12 cellular contexts compared by ENCODE assay signal in the genomic region with DNA sequence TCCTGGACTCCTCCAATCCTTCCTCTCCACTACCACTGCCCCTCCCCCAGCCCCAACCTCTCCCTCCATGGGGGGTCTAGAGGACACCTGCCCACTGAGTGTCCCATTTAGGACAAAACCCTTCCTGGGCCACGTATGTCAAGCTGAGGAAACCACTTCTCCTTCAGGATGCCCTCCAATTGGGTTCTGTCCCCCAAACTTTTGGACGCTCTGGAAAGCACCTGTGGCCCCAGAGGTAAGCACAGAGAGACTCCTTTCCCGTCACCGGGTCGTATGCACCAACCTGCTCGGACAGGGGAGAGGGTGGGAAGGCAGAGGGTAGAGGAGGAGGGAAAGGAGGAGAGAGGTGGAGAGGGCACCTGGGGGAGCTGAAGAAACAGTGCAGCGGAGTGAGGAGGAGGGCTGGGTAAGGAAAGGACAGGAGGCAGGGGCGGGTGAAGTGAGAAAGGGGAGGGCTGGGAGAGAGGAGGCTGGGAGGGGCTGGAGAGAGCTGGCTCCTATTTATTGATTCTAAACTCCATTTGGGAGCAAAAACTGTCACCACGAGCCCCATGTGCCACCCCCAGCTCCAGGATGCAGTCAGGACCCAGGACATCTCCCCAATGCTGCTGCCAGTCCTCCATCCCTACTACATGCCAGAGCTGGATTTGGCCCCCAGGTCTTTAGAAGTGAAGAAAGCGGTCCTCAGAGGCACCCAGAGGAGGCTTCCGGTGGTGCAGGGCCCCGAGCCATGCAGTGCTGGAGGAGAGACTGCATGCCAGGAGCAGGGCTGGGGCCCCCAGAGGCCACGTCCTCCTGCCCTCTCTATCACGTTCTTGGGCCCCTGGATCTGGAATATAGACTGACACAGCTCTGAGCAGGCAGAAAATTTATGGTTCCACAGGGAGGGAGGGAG. TPM values are rescaled to one million over a fixed set of nuclear protein-coding genes. Genes with fewer than 3 reads are reported as not detected.
DNase-seq lines count a peak whose midpoint lies in the region; ATAC-seq and TF ChIP-seq lines count a peak whose summit lies in the region.
"Had no signal": no experiment of that assay in that cellular context is flagged by ENCODE, and none has a peak within 500 bp of the region (broad histone marks: within the 10 kb centered on the region; RNA-seq: fewer than 3 reads in every experiment).

No MANE protein-coding gene starts in this region.

- peaks cover 6% of the 10 kb centered on the region; the same call in 1 of the 2 replicates for H3K4me1 ChIP-seq in ES-I3 (ENCODE audit: insufficient read depth, low read length)
- H3K4me1 ChIP-seq: breast epithelium had no signal

- CTCF ChIA-PET in activated B cell treated with CpG ODN at 0.5 μM for 24 hours (lab: Charles Lee), result no interaction called here

- H3K9me3 Mint-ChIP-seq in HFFc6, result no peaks in the 10 kb centered on the region
- no peaks in the 10 kb centered on the region for H3K9me3 Mint-ChIP-seq in activated B cell treated with CpG ODN at 0.5 μM for 24 hours
- H3K9me3 Mint-ChIP-seq in naive B cell, result no peaks in the 10 kb centered on the region
- no peaks in the 10 kb centered on the region for H3K9me3 Mint-ChIP-seq in activated CD4-positive, alpha-beta T cell treated with anti-CD3 and anti-CD28 coated beads, Interleukin-2, amount 10 ng/mL, durations not matched to agents 24 days and 14 days
- H3K9me3 Mint-ChIP-seq: activated CD4-positive, alpha-beta memory T cell treated with anti-CD3 and anti-CD28 coated beads, Interleukin-2, amount 10 ng/mL, durations not matched to agents 7 days and 5 days had no signal

- peak overlapping the region; percentile 45; the same call in 1 of the 2 replicates for H3K9ac ChIP-seq in ES-I3 (ENCODE audit: low read depth, low read length)

- H3K4me3 Mint-ChIP-seq in HFFc6 (no peak overlapping the region), activated B cell treated with CpG ODN at 0.5 μM for 24 hours (no peak overlapping the region), naive B cell (peak overlapping the region in 5 of 8 donors; percentile 30 to 60 (median 49))
- H3K4me3 Mint-ChIP-seq in activated CD4-positive, alpha-beta T cell treated with anti-CD3 and anti-CD28 coated beads, Interleukin-2, amount 10 ng/mL, durations not matched to agents 24 days and 14 days, result no peak overlapping the region
- H3K4me3 Mint-ChIP-seq: activated CD4-positive, alpha-beta memory T cell treated with anti-CD3 and anti-CD28 coated beads, Interleukin-2, amount 10 ng/mL, durations not matched to agents 7 days and 5 days had no signal

- POLR2A ChIA-PET in activated B cell treated with CpG ODN at 0.5 μM for 24 hours (lab: Charles Lee), result no interaction called here

- no peaks in the 10 kb centered on the region for H3K36me3 ChIP-seq in ES-I3 (ENCODE audit: insufficient read depth, low read length)
- H3K36me3 ChIP-seq: breast epithelium, neutrophil, Peyer's patch had no signal

- DNase-seq in HFFc6, result no peak
- no peak for DNase-seq in activated B cell treated with CpG ODN at 0.5 μM for 24 hours
- DNase-seq in naive B cell, result no peak
- DNase-seq in NCI-H146 treated with DMSO at 0.1 percent for 48 hours (lab: John Stamatoyannopoulos, UW; ENCODE audit: unreplicated experiment), result no peak
- no peak for DNase-seq in activated CD4-positive, alpha-beta T cell treated with anti-CD3 and anti-CD28 coated beads, Interleukin-2, amount 10 ng/mL, durations not matched to agents 24 days and 14 days
- DNase-seq: activated CD4-positive, alpha-beta memory T cell treated with anti-CD3 and anti-CD28 coated beads, Interleukin-2, amount 10 ng/mL, durations not matched to agents 7 days and 5 days; IMR-90; Peyer's patch had no signal

- TF ChIP-seq CTCF in HFFc6 (IDR thresholded peaks at IDR 0.05) (peak; percentile 27), activated B cell treated with CpG ODN at 0.5 μM for 24 hours (IDR thresholded peaks at IDR 0.05) (no peak)

- H3K36me3 Mint-ChIP-seq in HFFc6 (ENCODE audit: low read depth) (no peaks in the 10 kb centered on the region), activated B cell treated with CpG ODN at 0.5 μM for 24 hours (ENCODE audit: low read depth) (no peaks in the 10 kb centered on the region), naive B cell (no peaks in the 10 kb centered on the region)
- H3K36me3 Mint-ChIP-seq in activated CD4-positive, alpha-beta T cell treated with anti-CD3 and anti-CD28 coated beads, Interleukin-2, amount 10 ng/mL, durations not matched to agents 24 days and 14 days (ENCODE audit: low read depth), result no peaks in the 10 kb centered on the region

- no peaks in the 10 kb centered on the region for H3K9me3 ChIP-seq in ES-I3 (ENCODE audit: control insufficient read depth, insufficient read depth, low read length)
- H3K9me3 ChIP-seq: breast epithelium, neutrophil, Peyer's patch had no signal

- H3K27me3 Mint-ChIP-seq in HFFc6 (ENCODE audit: insufficient read depth), result peaks cover 44% of the 10 kb centered on the region
- peaks cover 30% of the 10 kb centered on the region for H3K27me3 Mint-ChIP-seq in activated B cell treated with CpG ODN at 0.5 μM for 24 hours
- peaks cover 16 to 51% (median 37%) of the 10 kb centered on the region in 3 donors for H3K27me3 Mint-ChIP-seq in naive B cell
- H3K27me3 Mint-ChIP-seq in activated CD4-positive, alpha-beta T cell treated with anti-CD3 and anti-CD28 coated beads, Interleukin-2, amount 10 ng/mL, durations not matched to agents 24 days and 14 days, result peaks cover 37% of the 10 kb centered on the region

- H3K27ac Mint-ChIP-seq in HFFc6 (no peak overlapping the region), activated B cell treated with CpG ODN at 0.5 μM for 24 hours (no peak overlapping the region), naive B cell (peak overlapping the region in 1 of 6 donors; percentile 93)
- H3K27ac Mint-ChIP-seq in activated CD4-positive, alpha-beta T cell treated with anti-CD3 and anti-CD28 coated beads, Interleukin-2, amount 10 ng/mL, durations not matched to agents 24 days and 14 days, result no peak overlapping the region
- H3K27ac Mint-ChIP-seq: activated CD4-positive, alpha-beta memory T cell treated with anti-CD3 and anti-CD28 coated beads, Interleukin-2, amount 10 ng/mL, durations not matched to agents 7 days and 5 days had no signal

- H3K4me1 Mint-ChIP-seq in HFFc6 (ENCODE audit: low read depth) (no peaks in the 10 kb centered on the region), activated B cell treated with CpG ODN at 0.5 μM for 24 hours (peaks cover 5% of the 10 kb centered on the region), naive B cell (peaks cover 0 to 16% (median 11%) of the 10 kb centered on the region in 3 donors)
- peaks cover 2% of the 10 kb centered on the region for H3K4me1 Mint-ChIP-seq in activated CD4-positive, alpha-beta T cell treated with anti-CD3 and anti-CD28 coated beads, Interleukin-2, amount 10 ng/mL, durations not matched to agents 24 days and 14 days
- H3K4me1 Mint-ChIP-seq: activated CD4-positive, alpha-beta memory T cell treated with anti-CD3 and anti-CD28 coated beads, Interleukin-2, amount 10 ng/mL, durations not matched to agents 7 days and 5 days had no signal

- ATAC-seq in activated B cell treated with CpG ODN at 0.5 μM for 24 hours (ENCODE audit: low read depth), result peak; percentile 45
- peak; percentile 50 to 55 for ATAC-seq in naive B cell (ENCODE audit: low read depth in 2 of 2)
- ATAC-seq in HG03460 (IDR thresholded peaks at IDR 0.05; ENCODE audit: unreplicated experiment), result no peak

- intact Hi-C loops in activated B cell treated with CpG ODN at 0.5 μM for 24 hours (cut with micrococcal nuclease), result no loop called here
- intact Hi-C loops in activated CD4-positive, alpha-beta T cell treated with anti-CD3 and anti-CD28 coated beads, Interleukin-2, amount 10 ng/mL, durations not matched to agents 24 days and 14 days (cut with micrococcal nuclease), result no loop called here

RNA-seq across cellular contexts. Expression of a gene that starts 53.6 kb away (rescaled TPM):
- total RNA-seq in HFFc6 (2021; fragmentation: NEBNext Ultra II Directional; extraction: Animal tissue kit (Norgen Biotek cat#: 25700)), result not detected
- total RNA-seq in activated B cell treated with CpG ODN at 0.5 μM for 24 hours, result not detected in 2 replicates
- not detected for polyA plus RNA-seq in naive B cell (ENCODE audit: low read depth in 6 of 6)
- total RNA-seq in activated CD4-positive, alpha-beta T cell treated with anti-CD3 and anti-CD28 coated beads, Interleukin-2, amount 10 ng/mL, durations not matched to agents 24 days and 14 days, result not detected in 2 replicates
- total RNA-seq: activated CD4-positive, alpha-beta memory T cell treated with anti-CD3 and anti-CD28 coated beads, Interleukin-2, amount 10 ng/mL, durations not matched to agents 7 days and 5 days; breast epithelium; IMR-90; Peyer's patch had no signal
- polyA plus RNA-seq: IMR-90 had no signal

Comparison
In these comparisons a context has a peak if more than half of its experiments do, and no peak if none do; other contexts are left out.
1. H3K4me3 Mint-ChIP-seq: peak in naive B cell (5 of 8); none in HFFc6 (single experiment), activated B cell treated with CpG ODN at 0.5 μM for 24 hours (single experiment) and activated CD4-positive, alpha-beta T cell treated with anti-CD3 and anti-CD28 coated beads, Interleukin-2, amount 10 ng/mL, durations not matched to agents 24 days and 14 days (single experiment).